In the genomic region with DNA sequence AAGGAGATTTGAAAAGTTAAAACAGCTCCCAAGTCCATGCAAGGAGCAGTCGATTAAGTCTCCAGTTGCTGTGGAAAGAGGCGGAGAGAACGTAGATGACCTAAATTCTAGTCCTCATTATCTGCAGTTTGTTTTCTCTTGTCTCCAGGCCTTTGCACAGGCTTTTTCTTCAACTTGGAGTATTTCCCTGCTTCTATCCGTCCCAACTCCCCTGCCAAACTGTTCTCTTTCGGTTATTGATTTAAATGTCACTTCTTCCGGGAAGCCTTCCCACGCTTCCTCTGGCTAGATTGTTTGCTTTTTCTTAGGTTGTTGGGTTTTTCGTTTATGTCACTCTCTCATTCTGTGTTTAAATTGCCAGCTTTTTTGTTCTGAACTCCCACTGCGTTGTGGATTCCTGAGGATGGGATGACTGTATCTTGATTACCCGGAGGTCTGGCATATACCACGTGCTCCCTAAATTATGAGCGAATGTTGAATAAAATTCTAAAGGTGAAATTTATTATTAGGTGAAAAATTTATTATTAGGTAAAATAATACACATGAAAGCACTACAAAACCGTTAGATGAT, we compare ENCODE assay signal across 8 cellular contexts. TPM values are rescaled to one million over a fixed set of nuclear protein-coding genes. Genes with fewer than 3 reads are reported as not detected.
DNase-seq lines count a peak whose midpoint lies in the region; ATAC-seq and TF ChIP-seq lines count a peak whose summit lies in the region.

No MANE protein-coding gene starts in this region.

- H3K4me3 ChIP-seq in hepatocyte (peak overlapping the region; percentile 73), spleen (peak overlapping the region; percentile 70 to 93 (median 79))

- H3K36me3 ChIP-seq in hepatocyte (replicated peaks; ENCODE audit: insufficient read depth, low read depth) (no peaks in the 10 kb centered on the region), spleen (peaks cover 0 to 32% (median 12%) of the 10 kb centered on the region in 6 donors)

- ATAC-seq in GM19395 (IDR thresholded peaks at IDR 0.05; ENCODE audit: unreplicated experiment) (peak; percentile 22), HG03460 (IDR thresholded peaks at IDR 0.05; ENCODE audit: unreplicated experiment) (peak; percentile 8)

- TF ChIP-seq CTCF in hepatocyte (IDR thresholded peaks at IDR 0.05; ENCODE audit: poor library complexity) (no peak), spleen (IDR thresholded peaks at IDR 0.05 in 8 of 11, conservative IDR thresholded peaks at IDR 0.05 in 3 of 11) (no peak)

- H3K27ac ChIP-seq in hepatocyte = peak overlapping the region; percentile 62
- H3K27ac ChIP-seq in spleen = peak overlapping the region; percentile 74 to 95 (median 92)

- H3K4me1 ChIP-seq in hepatocyte (ENCODE audit: insufficient read depth) = peaks cover 6% of the 10 kb centered on the region
- H3K4me1 ChIP-seq in spleen = peaks cover 5 to 57% (median 33%) of the 10 kb centered on the region in 6 donors

- intact Hi-C loops in spleen (cut with DNase I; ENCODE audit: low total_unique reads) = no loop called here

- H3K9me2 ChIP-seq in hepatocyte (replicated peaks; ENCODE audit: insufficient read depth) = no peaks in the 10 kb centered on the region

- H3K79me2 ChIP-seq in hepatocyte = peaks cover 43% of the 10 kb centered on the region

- DNase-seq in AG08395 (ENCODE audit: low spot score) (peak; percentile 13), hepatocyte (ENCODE audit: low spot score) (peak; percentile 13), spleen (no peak), SHP77 (lab: John Stamatoyannopoulos, UW) (no peak)
- DNase-seq in activated naive CD4-positive, alpha-beta T cell treated with anti-CD3 and anti-CD28 coated beads, Interleukin-2, amount 50 U/mL, for 16 hours = peak; percentile 27
- DNase-seq in central memory CD4-positive, alpha-beta T cell = no peak

- H3K27me3 ChIP-seq in hepatocyte (no peaks in the 10 kb centered on the region), spleen (replicated peaks in 1 of 7) (no peaks in the 10 kb centered on the region)

- H3K9me3 ChIP-seq in hepatocyte (ENCODE audit: low read depth) (no peaks in the 10 kb centered on the region), spleen (no peaks in the 10 kb centered on the region)

- TF ChIP-seq POLR2A in spleen (IDR thresholded peaks at IDR 0.05) = no peak

- H3K4me2 ChIP-seq in hepatocyte = peak overlapping the region; percentile 80

- H4K20me1 ChIP-seq in hepatocyte (ENCODE audit: insufficient read depth, poor library complexity, severe bottlenecking) = no peaks in the 10 kb centered on the region

- peak overlapping the region; percentile 61 for H2AFZ ChIP-seq in hepatocyte

- WGBS in hepatocyte (ENCODE audit: low lambda C conversion rate, missing lambda C conversion rate) = under 1% methylated on average over 13 of the region's 13 CpGs
- 1 to 2% (median 2%) methylated on average over 13 of the region's 13 CpGs for WGBS in spleen, 5 donors

RNA-seq across cellular contexts. Expression of a gene that starts 0.5 kb away (rescaled TPM):
- total RNA-seq in hepatocyte = 78.3 and 87.8 TPM in 2 replicates
- 57.9 and 58.9 TPM in 2 replicates for polyA plus RNA-seq in hepatocyte
- 10 to 100 TPM; 32.5 to 60.5 (median 44.4) TPM for total RNA-seq in spleen
- polyA plus RNA-seq in spleen = 10 to 100 TPM; 63.6 to 84.0 (median 80.7) TPM

RNA-seq across cellular contexts. Expression of a gene that starts 1.7 kb away (rescaled TPM):
- total RNA-seq in hepatocyte (1.7 and 6.8 TPM in 2 replicates), spleen (10 to 100 TPM in 3 of 7 donors, 1 to 10 TPM in 4; 5.8 to 12.7 (median 9.4) TPM)
- polyA plus RNA-seq in hepatocyte (0.45 and 2.6 TPM in 2 replicates), spleen (under 1 TPM; 0.43 to 0.67 (median 0.50) TPM)

RNA-seq across cellular contexts. Expression of a gene that starts 18.9 kb away (rescaled TPM):
- total RNA-seq in hepatocyte (39.6 and 48.0 TPM in 2 replicates), spleen (10 to 100 TPM; 14.6 to 21.4 (median 18.9) TPM)
- polyA plus RNA-seq in hepatocyte (44.8 and 58.0 TPM in 2 replicates), spleen (10 to 100 TPM; 39.3 to 47.6 (median 45.5) TPM)

RNA-seq across cellular contexts. Expression of a gene that starts 36.1 kb away (rescaled TPM):
- total RNA-seq in hepatocyte = 49.4 and 69.7 TPM in 2 replicates
- polyA plus RNA-seq in hepatocyte = 46.0 and 68.1 TPM in 2 replicates
- 100 to 1,000 TPM in 1 of 7 donors, 10 to 100 TPM in 6; 51.4 to 111 (median 58.6) TPM for total RNA-seq in spleen
- polyA plus RNA-seq in spleen = 10 to 100 TPM; 24.3 to 40.8 (median 28.3) TPM

RNA-seq across cellular contexts. Expression of a gene that starts 57.1 kb away (rescaled TPM):
- total RNA-seq in hepatocyte (0.72 and 0.83 TPM in 2 replicates), spleen (1 to 10 TPM in 4 of 7 donors, under 1 TPM in 3; 0.44 to 4.3 (median 1.3) TPM)
- polyA plus RNA-seq in hepatocyte (0.43 and 0.75 TPM in 2 replicates), spleen (under 1 TPM; 0.11 to 0.21 (median 0.16) TPM)

Comparison
In these comparisons a context has a peak if more than half of its experiments do, and no peak if none do; other contexts are left out.
1. DNase-seq: peak in AG08395 (single experiment), activated naive CD4-positive, alpha-beta T cell treated with anti-CD3 and anti-CD28 coated beads, Interleukin-2, amount 50 U/mL, for 16 hours (single experiment) and hepatocyte (single experiment); none in spleen (single experiment), SHP77 (0 of 2) and central memory CD4-positive, alpha-beta T cell (single experiment).